In the genomic region with DNA sequence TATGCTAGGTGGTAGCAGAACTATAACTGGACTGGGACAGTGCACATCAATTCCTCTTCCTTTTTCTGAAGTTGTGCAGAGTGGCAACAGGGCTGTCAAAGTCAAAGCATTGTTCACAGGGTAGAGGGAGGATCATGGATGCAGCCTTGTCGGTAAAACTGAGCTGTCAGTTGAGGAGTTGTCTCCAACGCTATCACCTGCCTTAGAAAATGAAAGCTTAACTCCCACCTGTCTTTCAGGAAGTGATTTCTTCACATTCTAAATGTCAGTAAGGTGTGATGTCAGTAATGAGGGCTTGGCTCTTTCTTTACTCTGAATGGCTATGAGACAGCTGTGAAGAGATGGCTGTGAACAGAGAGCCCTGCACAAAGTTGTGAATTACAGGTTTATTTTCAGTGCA, we compare ENCODE assay signal across 15 cellular contexts.
DNase-seq lines count a peak whose midpoint lies in the region; ATAC-seq and TF ChIP-seq lines count a peak whose summit lies in the region.
"Had no signal": no experiment of that assay in that cellular context is flagged by ENCODE, and none has a peak within 500 bp of the region (broad histone marks: within the 10 kb centered on the region; RNA-seq: fewer than 3 reads in every experiment).

No MANE protein-coding gene starts in this region.

- H3K4me3 ChIP-seq in OCI-LY7 (ENCODE audit: low read depth, low read length, poor library complexity, severe bottlenecking) (no peak overlapping the region), smooth muscle cell (no peak overlapping the region)
- H3K4me3 ChIP-seq: coronary artery, K562, upper lobe of right lung had no signal

- no peaks in the 10 kb centered on the region for H3K36me3 Mint-ChIP-seq in activated T-cell treated with anti-CD3 and anti-CD28 coated beads, Interleukin-2, amount 50 U/mL, for 4 hours (ENCODE audit: insufficient read depth)

- H2AFZ ChIP-seq in OCI-LY7 (ENCODE audit: low read length): no peak overlapping the region
- peak overlapping the region; percentile 3 for H2AFZ ChIP-seq in smooth muscle cell (ENCODE audit: low read depth)

- H3K4me1 ChIP-seq in OCI-LY7 (ENCODE audit: insufficient read depth, low read length, poor library complexity, severe bottlenecking): no peaks in the 10 kb centered on the region
- peaks cover 9% of the 10 kb centered on the region for H3K4me1 ChIP-seq in smooth muscle cell (ENCODE audit: low read depth)
- H3K4me1 ChIP-seq: upper lobe of right lung had no signal

- H3K79me2 ChIP-seq in OCI-LY7 (ENCODE audit: insufficient read depth, low read depth, low read length): no peaks in the 10 kb centered on the region
- no peaks in the 10 kb centered on the region for H3K79me2 ChIP-seq in smooth muscle cell (ENCODE audit: low read depth)

- H3K27me3 ChIP-seq in smooth muscle cell (ENCODE audit: low read depth): no peaks in the 10 kb centered on the region
- H3K27me3 ChIP-seq: upper lobe of right lung had no signal

- no peak overlapping the region for H3K4me3 Mint-ChIP-seq in activated T-cell treated with anti-CD3 and anti-CD28 coated beads, Interleukin-2, amount 50 U/mL, for 4 hours

- H3K9me2 ChIP-seq in OCI-LY7 (ENCODE audit: insufficient read depth, low read length): no peaks in the 10 kb centered on the region

- H3K4me1 Mint-ChIP-seq in activated T-cell treated with anti-CD3 and anti-CD28 coated beads, Interleukin-2, amount 50 U/mL, for 4 hours (ENCODE audit: low read depth): peaks cover 5% of the 10 kb centered on the region

- intact Hi-C loops in OCI-LY7 (cut with micrococcal nuclease; ENCODE audit: unreplicated experiment): no loop called here

- no peak for DNase-seq in activated T-cell treated with anti-CD3 and anti-CD28 coated beads, Interleukin-2, amount 50 U/mL, for 4 hours
- no peak for DNase-seq in activated T-cell treated with anti-CD3 and anti-CD28 coated beads, Interleukin-2, amount 50 U/mL, for 48 hours
- DNase-seq in OCI-LY7 (ENCODE audit: low spot score) (no peak), smooth muscle cell (lab: John Stamatoyannopoulos, UW; ENCODE audit: unreplicated experiment) (no peak), omental fat pad (ENCODE audit: low spot score) (no peak), COLO829 (ENCODE audit: low spot score) (no peak), kidney glomerular epithelial cell (lab: John Stamatoyannopoulos, UW) (no peak)
- DNase-seq: activated CD4-positive, alpha-beta T cell treated with anti-CD3 and anti-CD28 coated beads for 4 hours; mammary epithelial cell; NCI-H1092; NCI-H526 treated with DMSO at 0.1 percent for 48 hours; upper lobe of right lung had no signal

- H3K9ac ChIP-seq in smooth muscle cell (ENCODE audit: low read depth): no peak overlapping the region

- CTCF ChIA-PET in OCI-LY7 (lab: Charles Lee; ENCODE audit: unreplicated experiment): no interaction called here

- no peaks in the 10 kb centered on the region for H3F3A ChIP-seq in smooth muscle cell (ENCODE audit: low read depth)

- H3K9me3 Mint-ChIP-seq in activated T-cell treated with anti-CD3 and anti-CD28 coated beads, Interleukin-2, amount 50 U/mL, for 4 hours: no peaks in the 10 kb centered on the region

- 98% methylated on average over 2 of the region's 2 CpGs for WGBS in smooth muscle cell (ENCODE audit: low lambda C conversion rate)

- H3K36me3 ChIP-seq in OCI-LY7 (ENCODE audit: insufficient read depth, low read length): no peaks in the 10 kb centered on the region
- H3K36me3 ChIP-seq in smooth muscle cell (ENCODE audit: low read depth): no peaks in the 10 kb centered on the region
- H3K36me3 ChIP-seq: upper lobe of right lung had no signal

- no peaks in the 10 kb centered on the region for H3K27me3 Mint-ChIP-seq in activated T-cell treated with anti-CD3 and anti-CD28 coated beads, Interleukin-2, amount 50 U/mL, for 4 hours (ENCODE audit: low read depth)

- POLR2A ChIA-PET in OCI-LY7 (lab: Charles Lee): interaction anchor here (0.6 to 0.7 kb wide), 3 partner anchors 27 to 581 kb away, joined by 3 read pairs; no protein-coding TSS in a partner anchor

- no peaks in the 10 kb centered on the region for H3K9me3 ChIP-seq in OCI-LY7 (ENCODE audit: low read length)
- H3K9me3 ChIP-seq in smooth muscle cell (replicated peaks; ENCODE audit: low read depth): no peaks in the 10 kb centered on the region
- H3K9me3 ChIP-seq: upper lobe of right lung had no signal

- H4K20me1 ChIP-seq in OCI-LY7 (ENCODE audit: insufficient read depth, low read length) (no peaks in the 10 kb centered on the region), smooth muscle cell (ENCODE audit: low read depth) (no peaks in the 10 kb centered on the region)

- TF ChIP-seq CTCF in OCI-LY7 (conservative IDR thresholded peaks at IDR 0.05; ENCODE audit: low read length) (no peak), smooth muscle cell (IDR thresholded peaks at IDR 0.05; ENCODE audit: borderline replicate concordance, insufficient read depth, poor library complexity, severe bottlenecking) (no peak), omental fat pad (IDR thresholded peaks at IDR 0.05) (no peak)

- H3K27ac ChIP-seq in OCI-LY7 (ENCODE audit: low read depth, low read length, poor library complexity, severe bottlenecking) (no peak overlapping the region), smooth muscle cell (ENCODE audit: low read depth) (no peak overlapping the region)
- H3K27ac ChIP-seq: coronary artery, upper lobe of right lung had no signal

- BruUV-seq in OCI-LY7 (replicated peaks; lab: Mats Ljungman, UMichigan): no TSS peak

- ATAC-seq in activated T-cell treated with anti-CD3 and anti-CD28 coated beads, Interleukin-2, amount 50 U/mL, for 4 hours: peak; percentile 62 to 70
- ATAC-seq in GM21619 (IDR thresholded peaks at IDR 0.05; ENCODE audit: unreplicated experiment): peak; percentile 75
- no peak for ATAC-seq in omental fat pad (ENCODE audit: low FRiP score)
- ATAC-seq: K562, upper lobe of right lung had no signal

- H3K4me2 ChIP-seq in OCI-LY7 (ENCODE audit: low read length): peak overlapping the region; percentile 3; the same call in 1 of the 2 replicates
- no peak overlapping the region for H3K4me2 ChIP-seq in smooth muscle cell
